ENCODE assay signal across 27 cellular contexts in the genomic region with DNA sequence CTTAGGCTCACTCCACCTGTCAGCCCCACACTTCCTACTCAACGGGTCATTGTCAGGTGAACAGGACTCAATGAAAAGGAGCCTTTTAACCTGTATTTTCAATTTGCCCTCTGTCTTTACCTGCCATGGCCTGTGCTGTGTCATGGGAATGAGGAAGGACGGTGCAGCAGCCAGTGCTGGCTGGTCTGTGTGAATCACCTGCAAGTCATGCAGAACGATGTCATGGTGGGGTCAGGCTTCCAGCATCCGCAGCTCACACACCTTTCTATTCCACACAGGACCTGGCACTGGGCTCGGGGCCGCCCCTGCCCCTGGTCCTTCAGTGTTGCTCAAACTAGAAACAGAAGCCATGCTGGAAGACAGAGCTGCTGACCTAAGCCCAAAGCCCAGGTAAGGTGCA.
DNase-seq lines count a peak whose midpoint lies in the region; FAIRE-seq and TF ChIP-seq lines count a peak whose summit lies in the region.
"Had no signal": no experiment of that assay in that cellular context is flagged by ENCODE, and none has a peak within 500 bp of the region (broad histone marks: within the 10 kb centered on the region; RNA-seq: fewer than 3 reads in every experiment).

No MANE protein-coding gene starts in this region.

- H3K27ac Mint-ChIP-seq in astrocyte (ENCODE audit: unreplicated experiment), result no peak overlapping the region
- H3K27ac Mint-ChIP-seq: activated B cell treated with CpG ODN at 0.5 μM for 24 hours; activated CD4-positive, alpha-beta memory T cell treated with anti-CD3 and anti-CD28 coated beads for 36 hours; CD14-positive monocyte; effector memory CD8-positive, alpha-beta T cell; HFFc6; immature natural killer cell had no signal

- intact Hi-C loops in A673 (cut with micrococcal nuclease; ENCODE audit: unreplicated experiment), result no loop called here

- no peaks in the 10 kb centered on the region for H3K36me3 Mint-ChIP-seq in astrocyte (ENCODE audit: low read depth, unreplicated experiment)
- H3K36me3 Mint-ChIP-seq: activated CD4-positive, alpha-beta memory T cell treated with anti-CD3 and anti-CD28 coated beads for 36 hours; CD14-positive monocyte had no signal

- no peak overlapping the region for H3K4me3 ChIP-seq in astrocyte (ENCODE audit: insufficient read depth, low read depth, low read length)
- no peak overlapping the region for H3K4me3 ChIP-seq in effector memory CD4-positive, alpha-beta T cell (ENCODE audit: insufficient read depth, low read depth, low read length, poor library complexity, severe bottlenecking)
- H3K4me3 ChIP-seq in A673 (ENCODE audit: low read depth, low read length, poor library complexity, severe bottlenecking), result no peak overlapping the region
- H3K4me3 ChIP-seq: heart right ventricle, lower lobe of right lung, suprapubic skin had no signal

- H3K27me3 ChIP-seq in astrocyte (ENCODE audit: insufficient read depth, low read length) (no peaks in the 10 kb centered on the region), A673 (replicated peaks; ENCODE audit: insufficient read depth, low read depth, low read length, poor library complexity) (no peaks in the 10 kb centered on the region)
- no peaks in the 10 kb centered on the region for H3K27me3 ChIP-seq in effector memory CD4-positive, alpha-beta T cell (replicated peaks; ENCODE audit: control insufficient read depth, insufficient read depth, low read length, poor library complexity, severe bottlenecking)
- H3K27me3 ChIP-seq: brain microvascular endothelial cell, heart right ventricle, suprapubic skin had no signal

- no peak overlapping the region for H2AFZ ChIP-seq in astrocyte (ENCODE audit: low read depth, low read length)

- POLR2A ChIA-PET in A673 (lab: Charles Lee; ENCODE audit: low non-redundant PET), result no interaction called here

- no peaks in the 10 kb centered on the region for H4K20me1 ChIP-seq in astrocyte (ENCODE audit: insufficient read depth, low read length)

- no peak overlapping the region for H3K4me3 Mint-ChIP-seq in astrocyte (ENCODE audit: unreplicated experiment)
- H3K4me3 Mint-ChIP-seq: activated B cell treated with CpG ODN at 0.5 μM for 24 hours; activated CD4-positive, alpha-beta memory T cell treated with anti-CD3 and anti-CD28 coated beads for 36 hours; CD14-positive monocyte; effector memory CD8-positive, alpha-beta T cell; HFFc6; immature natural killer cell had no signal

- H3K4me1 ChIP-seq in astrocyte (ENCODE audit: insufficient read depth, low read length) (peaks cover 17% of the 10 kb centered on the region), A673 (ENCODE audit: insufficient read depth, low read length, poor library complexity, severe bottlenecking) (no peaks in the 10 kb centered on the region)
- no peaks in the 10 kb centered on the region for H3K4me1 ChIP-seq in effector memory CD4-positive, alpha-beta T cell (ENCODE audit: control insufficient read depth, insufficient read depth, low read length, poor library complexity, severe bottlenecking)
- H3K4me1 ChIP-seq: heart right ventricle, lower lobe of right lung, suprapubic skin had no signal

- TF ChIP-seq CTCF in astrocyte (IDR thresholded peaks at IDR 0.05; ENCODE audit: insufficient read depth, low read depth, low read length), result no peak
- TF ChIP-seq CTCF in A673 (conservative IDR thresholded peaks at IDR 0.05; ENCODE audit: low read depth, low read length), result no peak

- H3K36me3 ChIP-seq in astrocyte (ENCODE audit: insufficient read depth, low read length), result no peaks in the 10 kb centered on the region
- no peaks in the 10 kb centered on the region for H3K36me3 ChIP-seq in effector memory CD4-positive, alpha-beta T cell (ENCODE audit: control insufficient read depth, insufficient read depth, low read length)
- no peaks in the 10 kb centered on the region for H3K36me3 ChIP-seq in A673 (ENCODE audit: insufficient read depth, low read length, poor library complexity, severe bottlenecking)
- H3K36me3 ChIP-seq: brain microvascular endothelial cell, lower lobe of right lung, suprapubic skin had no signal

- peaks cover 2% of the 10 kb centered on the region for H3K27me3 Mint-ChIP-seq in astrocyte (ENCODE audit: low read depth, unreplicated experiment)
- H3K27me3 Mint-ChIP-seq: activated B cell treated with CpG ODN at 0.5 μM for 24 hours had no signal

- BruUV-seq in A673 (replicated peaks; lab: Mats Ljungman, UMichigan), result no TSS peak

- no peak for FAIRE-seq in astrocyte (lab: Jason Lieb, UNC)
- FAIRE-seq: colon, HepG2 had no signal

- H3K9me3 ChIP-seq in astrocyte (ENCODE audit: insufficient read depth, low read depth, low read length) (no peaks in the 10 kb centered on the region), A673 (ENCODE audit: low read depth, low read length, poor library complexity, severe bottlenecking) (no peaks in the 10 kb centered on the region)
- no peaks in the 10 kb centered on the region for H3K9me3 ChIP-seq in effector memory CD4-positive, alpha-beta T cell (ENCODE audit: control insufficient read depth, low read length)
- H3K9me3 ChIP-seq: heart right ventricle, lower lobe of right lung, suprapubic skin had no signal

- CTCF ChIA-PET in A673 (lab: Charles Lee), result no interaction called here

- H3K4me2 ChIP-seq in astrocyte (ENCODE audit: low read length), result no peak overlapping the region

- H3K9me3 Mint-ChIP-seq in astrocyte (ENCODE audit: unreplicated experiment), result peaks cover 3% of the 10 kb centered on the region
- H3K9me3 Mint-ChIP-seq: activated B cell treated with CpG ODN at 0.5 μM for 24 hours; activated CD4-positive, alpha-beta memory T cell treated with anti-CD3 and anti-CD28 coated beads for 36 hours; effector memory CD8-positive, alpha-beta T cell; HFFc6 had no signal

- peaks cover 25% of the 10 kb centered on the region for H3K4me1 Mint-ChIP-seq in astrocyte (ENCODE audit: low read depth, unreplicated experiment)
- H3K4me1 Mint-ChIP-seq: activated B cell treated with CpG ODN at 0.5 μM for 24 hours had no signal

- DNase-seq in HT-29 (ENCODE audit: low spot score) (peak; percentile 67), astrocyte (ENCODE audit: low read depth) (peak; percentile 6), glomerular visceral epithelial cell (ENCODE audit: extremely low spot score) (peak; percentile 89), renal cortical epithelial cell (ENCODE audit: low read depth) (peak; percentile 97), caudate nucleus (lab: John Stamatoyannopoulos, UW) (no peak), NCI-H510A (lab: John Stamatoyannopoulos, UW) (no peak), A673 (ENCODE audit: low spot score) (no peak)
- no peak for DNase-seq in effector memory CD4-positive, alpha-beta T cell
- DNase-seq: activated B cell treated with CpG ODN at 0.5 μM for 24 hours; activated CD4-positive, alpha-beta memory T cell treated with anti-CD3 and anti-CD28 coated beads for 36 hours; activated effector memory CD4-positive, alpha-beta T cell treated with Interleukin-2 at 50 U/mL for 16 hours; brain microvascular endothelial cell; DMS 273 treated with DMSO at 0.1 percent for 48 hours; effector memory CD8-positive, alpha-beta T cell; GDM1; heart right ventricle; HFFc6; immature natural killer cell; lower lobe of right lung; NCI-H2081 treated with DMSO at 0.1 percent for 48 hours; NCI-H510A treated with DMSO at 0.1 percent for 48 hours; stimulated activated CD4-positive, alpha-beta T cell treated with anti-CD3 and anti-CD28 coated beads, Interleukin-1b, Interleukin-23, amount 100 ng/mL, for 48 hours; T1000 had no signal

- no peak overlapping the region for H3K27ac ChIP-seq in astrocyte (ENCODE audit: low read depth, low read length)
- H3K27ac ChIP-seq in caudate nucleus (ENCODE audit: low read depth, low read length), result no peak overlapping the region
- no peak overlapping the region for H3K27ac ChIP-seq in effector memory CD4-positive, alpha-beta T cell (ENCODE audit: insufficient read depth, low read length, poor library complexity, severe bottlenecking)
- no peak overlapping the region for H3K27ac ChIP-seq in A673 (ENCODE audit: low read depth, low read length, poor library complexity, severe bottlenecking)
- H3K27ac ChIP-seq: brain microvascular endothelial cell, heart right ventricle, lower lobe of right lung, suprapubic skin had no signal

- no peaks in the 10 kb centered on the region for H3K79me2 ChIP-seq in astrocyte (ENCODE audit: insufficient read depth, low read length)

- H3K9ac ChIP-seq in astrocyte (ENCODE audit: low read length), result no peak overlapping the region

Comparison
In these comparisons a context has a peak if more than half of its experiments do, and no peak if none do; other contexts are left out.
1. DNase-seq: peak in HT-29 (single experiment), astrocyte (single experiment), glomerular visceral epithelial cell (single experiment) and renal cortical epithelial cell (single experiment); none in caudate nucleus (0 of 61), effector memory CD4-positive, alpha-beta T cell (0 of 3), NCI-H510A (single experiment) and A673 (single experiment).